12 cellular contexts compared by ENCODE assay signal in the genomic region with DNA sequence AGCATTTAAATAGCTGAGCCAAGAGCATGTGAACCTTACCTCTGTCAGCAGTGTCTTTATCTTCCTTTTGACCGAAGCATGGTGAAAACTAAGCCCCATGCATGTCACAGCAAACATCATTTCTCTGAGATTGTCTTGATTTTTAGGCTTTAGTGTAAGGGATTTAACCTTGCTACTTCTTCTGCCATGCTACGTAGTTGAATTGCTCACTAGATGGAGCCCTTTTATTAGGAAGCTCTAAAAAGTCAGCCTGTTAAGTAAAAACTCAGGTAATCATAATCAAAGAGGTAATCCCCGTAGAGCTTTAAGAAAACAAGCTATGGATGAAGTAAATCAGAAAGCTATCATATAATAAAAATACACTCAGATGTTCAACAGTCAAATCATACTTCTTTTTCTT.
DNase-seq lines count a peak whose midpoint lies in the region; ATAC-seq and TF ChIP-seq lines count a peak whose summit lies in the region.
"Had no signal": no experiment of that assay in that cellular context is flagged by ENCODE, and none has a peak within 500 bp of the region (broad histone marks: within the 10 kb centered on the region; RNA-seq: fewer than 3 reads in every experiment).

No MANE protein-coding gene starts in this region.

- H3K36me3 ChIP-seq in upper lobe of right lung = no peaks in the 10 kb centered on the region

- peak; percentile 56 for ATAC-seq in Right ventricle myocardium superior (ENCODE audit: poor library complexity)
- no peak for ATAC-seq in upper lobe of right lung

- peak; percentile 30 for TF ChIP-seq CTCF in fibroblast of the aortic adventitia (IDR thresholded peaks at IDR 0.05; ENCODE audit: insufficient read depth, low read length)
- TF ChIP-seq CTCF in upper lobe of right lung (IDR thresholded peaks at IDR 0.05) = peak; percentile 15

- intact Hi-C loops in Right ventricle myocardium superior (cut with DNase I) = loop anchor here (5.0 to 10.0 kb wide), 3 partner anchors 345 to 1025 kb away; no protein-coding TSS in a partner anchor
- intact Hi-C loops in cardiac septum (cut with DNase I) = loop anchor here (10.0 kb wide), 1 partner anchor 155 kb away; no protein-coding TSS in a partner anchor
- intact Hi-C loops in upper lobe of right lung (cut with DNase I) = no loop called here

- DNase-seq in Right ventricle myocardium superior (no peak), cardiac septum (ENCODE audit: low spot score) (no peak), RKO (ENCODE audit: low spot score) (peak; percentile 30), fibroblast of the aortic adventitia (ENCODE audit: low read depth) (peak; percentile 21), upper lobe of right lung (no peak), NCI-H2107 treated with DMSO at 0.1 percent for 48 hours (lab: John Stamatoyannopoulos, UW; ENCODE audit: unreplicated experiment) (no peak), T-helper 1 cell (no peak)
- DNase-seq in NK-92 treated with Interleukin-12 subunit alpha and Interleukin-12 subunit beta, amount 100 ng/mL, for 24 hours (lab: John Stamatoyannopoulos, UW) = no peak
- DNase-seq: activated CD4-positive, alpha-beta memory T cell treated with anti-CD3 and anti-CD28 coated beads, Interleukin-2, amount 10 ng/mL, durations not matched to agents 7 days and 5 days; effector CD8-positive, alpha-beta T cell; NCI-H524 treated with DMSO at 0.1 percent for 48 hours had no signal

- no peaks in the 10 kb centered on the region for H3K9me3 ChIP-seq in upper lobe of right lung
- H3K9me3 ChIP-seq: BLaER1 treated with 17β-estradiol and CSF1 and Interleukin-3, amounts not matched to agents 10 nM and 100 nM had no signal

- H3K27ac ChIP-seq in upper lobe of right lung = no peak overlapping the region
- H3K27ac ChIP-seq: BLaER1 treated with 17β-estradiol and CSF1 and Interleukin-3, amounts not matched to agents 10 nM and 100 nM had no signal

- H3K4me3 ChIP-seq in fibroblast of the aortic adventitia (ENCODE audit: low read depth, low read length) (no peak overlapping the region), upper lobe of right lung (no peak overlapping the region)
- H3K4me3 ChIP-seq: BLaER1 treated with 17β-estradiol and CSF1 and Interleukin-3, amounts not matched to agents 10 nM and 100 nM had no signal

- no peaks in the 10 kb centered on the region for H3K27me3 ChIP-seq in upper lobe of right lung
- H3K27me3 ChIP-seq: BLaER1 treated with 17β-estradiol and CSF1 and Interleukin-3, amounts not matched to agents 10 nM and 100 nM had no signal

- H3K4me1 ChIP-seq in upper lobe of right lung = no peaks in the 10 kb centered on the region
- H3K4me1 ChIP-seq: BLaER1 treated with 17β-estradiol and CSF1 and Interleukin-3, amounts not matched to agents 10 nM and 100 nM had no signal

Comparison
In these comparisons a context has a peak if more than half of its experiments do, and no peak if none do; other contexts are left out.
1. DNase-seq: peak in RKO (single experiment) and fibroblast of the aortic adventitia (single experiment); none in Right ventricle myocardium superior (single experiment), cardiac septum (single experiment), upper lobe of right lung (single experiment), NK-92 treated with Interleukin-12 subunit alpha and Interleukin-12 subunit beta, amount 100 ng/mL, for 24 hours (single experiment), NCI-H2107 treated with DMSO at 0.1 percent for 48 hours (single experiment) and T-helper 1 cell (0 of 5).